Comparison of ENCODE assay signal across 12 cellular contexts in the genomic region with DNA sequence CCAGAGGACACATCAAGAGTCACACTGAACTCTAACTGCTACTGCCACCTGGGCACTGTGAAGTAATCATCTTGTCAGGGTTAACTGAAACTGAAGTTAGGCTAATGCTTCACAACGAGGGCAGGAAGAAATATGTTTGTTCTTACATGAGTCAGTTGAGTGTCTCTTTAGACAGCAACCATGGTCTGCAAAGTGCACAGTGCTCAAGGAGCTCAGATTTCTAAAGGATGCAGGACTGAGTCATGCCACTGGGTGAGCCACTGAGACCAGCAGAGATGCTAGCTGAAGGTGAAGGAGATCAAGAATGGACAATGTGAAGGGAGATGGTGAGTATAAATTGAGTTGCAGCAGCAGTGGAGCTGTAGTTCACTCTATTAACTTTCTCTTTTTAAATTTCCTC.
A peak's percentile ranks its signal among the peaks of the same experiment; 100 is the strongest.
DNase-seq lines count a peak whose midpoint lies in the region; ATAC-seq and TF ChIP-seq lines count a peak whose summit lies in the region.
"Had no signal": no experiment of that assay in that cellular context is flagged by ENCODE, and none has a peak within 500 bp of the region (broad histone marks: within the 10 kb centered on the region; RNA-seq: fewer than 3 reads in every experiment).

No MANE protein-coding gene starts in this region.

- no peaks in the 10 kb centered on the region for H3K9me3 Mint-ChIP-seq in MCF 10A (ENCODE audit: unreplicated experiment)
- peaks cover 0 to 1% of the 10 kb centered on the region in 2 donors for H3K9me3 Mint-ChIP-seq in stimulated activated naive B cell treated with anti-CD40 and anti-IgM and Interleukin-4, amounts not matched to agents 10 μg/mL and 1 μg/mL and 100 μg/mL, for 72 hours
- H3K9me3 Mint-ChIP-seq: T-helper 1 cell treated with Interleukin-12 subunit alpha and Interleukin-12 subunit beta and Interleukin-4 antibody, amounts not matched to agents 30 μg/mL and 1 μg/mL, for 36 hours had no signal

- H3K36me3 ChIP-seq in breast epithelium (no peaks in the 10 kb centered on the region), MM.1S (replicated peaks; ENCODE audit: insufficient read depth, low read length) (no peaks in the 10 kb centered on the region)

- POLR2A ChIA-PET in MCF 10A (lab: Yijun Ruan, JAX) = interaction anchor here (0.6 to 1.5 kb wide), 3 partner anchors 15 to 142 kb away, joined by 3 read pairs; no protein-coding TSS in a partner anchor

- no peaks in the 10 kb centered on the region for H3K36me3 Mint-ChIP-seq in MCF 10A (ENCODE audit: insufficient read depth, unreplicated experiment)
- H3K36me3 Mint-ChIP-seq in stimulated activated naive B cell treated with anti-CD40 and anti-IgM and Interleukin-4, amounts not matched to agents 10 μg/mL and 1 μg/mL and 100 μg/mL, for 72 hours = no peaks in the 10 kb centered on the region

- no peak overlapping the region for H3K9ac ChIP-seq in MM.1S (ENCODE audit: low read length)
- H3K9ac ChIP-seq: parathyroid adenoma had no signal

- H3K4me1 Mint-ChIP-seq in MCF 10A (ENCODE audit: insufficient read depth, unreplicated experiment) = peaks cover 48% of the 10 kb centered on the region
- H3K4me1 Mint-ChIP-seq in stimulated activated naive B cell treated with anti-CD40 and anti-IgM and Interleukin-4, amounts not matched to agents 10 μg/mL and 1 μg/mL and 100 μg/mL, for 72 hours = no peaks in the 10 kb centered on the region

- H3K9me2 ChIP-seq in MM.1S (replicated peaks; ENCODE audit: insufficient read depth, low read length) = no peaks in the 10 kb centered on the region

- no peak overlapping the region for H3K27ac Mint-ChIP-seq in MCF 10A (ENCODE audit: low read depth, unreplicated experiment)
- no peak overlapping the region for H3K27ac Mint-ChIP-seq in stimulated activated naive B cell treated with anti-CD40 and anti-IgM and Interleukin-4, amounts not matched to agents 10 μg/mL and 1 μg/mL and 100 μg/mL, for 72 hours
- H3K27ac Mint-ChIP-seq: T-helper 1 cell treated with Interleukin-12 subunit alpha and Interleukin-12 subunit beta and Interleukin-4 antibody, amounts not matched to agents 30 μg/mL and 1 μg/mL, for 36 hours had no signal

- H3K27me3 Mint-ChIP-seq in MCF 10A (ENCODE audit: insufficient read depth, unreplicated experiment) = no peaks in the 10 kb centered on the region
- no peaks in the 10 kb centered on the region for H3K27me3 Mint-ChIP-seq in stimulated activated naive B cell treated with anti-CD40 and anti-IgM and Interleukin-4, amounts not matched to agents 10 μg/mL and 1 μg/mL and 100 μg/mL, for 72 hours

- H3K4me2 ChIP-seq in MM.1S (ENCODE audit: low read depth, low read length) = no peak overlapping the region

- H3K79me2 ChIP-seq in MM.1S (ENCODE audit: low read length) = no peaks in the 10 kb centered on the region
- H3K79me2 ChIP-seq: parathyroid adenoma had no signal

- H3K27ac ChIP-seq in breast epithelium = no peak overlapping the region
- H3K27ac ChIP-seq in MM.1S (ENCODE audit: low read length) = no peak overlapping the region
- H3K27ac ChIP-seq: parathyroid adenoma had no signal

- peak; percentile 36 to 45 for ATAC-seq in stimulated activated naive B cell treated with anti-CD40 and anti-IgM and Interleukin-4, amounts not matched to agents 10 μg/mL and 1 μg/mL and 100 μg/mL, for 72 hours (replicated peaks)
- ATAC-seq in left lobe of liver (no peak), GM19035 (IDR thresholded peaks at IDR 0.05; ENCODE audit: unreplicated experiment) (no peak)

- no peaks in the 10 kb centered on the region for H3K27me3 ChIP-seq in breast epithelium
- no peaks in the 10 kb centered on the region for H3K27me3 ChIP-seq in MM.1S (replicated peaks; ENCODE audit: insufficient read depth, low read length)

- no peaks in the 10 kb centered on the region for H3F3A ChIP-seq in MM.1S (ENCODE audit: insufficient read depth, low read length)

- H3K9me3 ChIP-seq in breast epithelium (peaks cover 0 to 6% of the 10 kb centered on the region in 2 donors), MM.1S (replicated peaks; ENCODE audit: insufficient read depth, low read length) (no peaks in the 10 kb centered on the region)

- intact Hi-C loops in MCF 10A (cut with micrococcal nuclease) = no loop called here
- intact Hi-C loops in breast epithelium (cut with DNase I; ENCODE audit: low total_unique reads) = no loop called here

- no peak overlapping the region for H3K4me3 ChIP-seq in breast epithelium
- no peak overlapping the region for H3K4me3 ChIP-seq in MM.1S (ENCODE audit: low read length)
- no peak overlapping the region for H3K4me3 ChIP-seq in choroid plexus epithelial cell (ENCODE audit: low read depth, low read length)

- no peaks in the 10 kb centered on the region for H4K20me1 ChIP-seq in MM.1S (ENCODE audit: insufficient read depth, low read length)

- H3K4me3 Mint-ChIP-seq in MCF 10A (ENCODE audit: unreplicated experiment) = no peak overlapping the region
- H3K4me3 Mint-ChIP-seq in stimulated activated naive B cell treated with anti-CD40 and anti-IgM and Interleukin-4, amounts not matched to agents 10 μg/mL and 1 μg/mL and 100 μg/mL, for 72 hours = no peak overlapping the region
- H3K4me3 Mint-ChIP-seq: T-helper 1 cell treated with Interleukin-12 subunit alpha and Interleukin-12 subunit beta and Interleukin-4 antibody, amounts not matched to agents 30 μg/mL and 1 μg/mL, for 36 hours had no signal

- no TSS peak for BruUV-seq in MCF 10A (replicated peaks; lab: Mats Ljungman, UMichigan)

- DNase-seq in MCF 10A (ENCODE audit: unreplicated experiment) (peak; percentile 69), breast epithelium (ENCODE audit: low spot score in 2 of 2) (no peak), MM.1S (no peak), choroid plexus epithelial cell (ENCODE audit: low read depth) (peak; percentile 34), NCI-H146 (lab: John Stamatoyannopoulos, UW) (no peak), left lobe of liver (ENCODE audit: low spot score) (no peak)
- no peak for DNase-seq in stimulated activated naive B cell treated with anti-CD40 and anti-IgM and Interleukin-4, amounts not matched to agents 10 μg/mL and 1 μg/mL and 100 μg/mL, for 72 hours
- DNase-seq: activated CD4-positive, alpha-beta T cell treated with anti-CD3 and anti-CD28 coated beads, Interleukin-2, amount 50 U/mL, for 4 hours; central memory CD4-positive, alpha-beta T cell had no signal

- CTCF ChIA-PET in MCF 10A (lab: Yijun Ruan, JAX) = interaction anchor here (0.6 to 1.1 kb wide), 6 partner anchors 20 to 992 kb away, joined by 3 to 6 read pairs (median 4); no protein-coding TSS in a partner anchor

- H2AFZ ChIP-seq in MM.1S (ENCODE audit: low read length) = no peak overlapping the region
- H2AFZ ChIP-seq: parathyroid adenoma had no signal

- no peak for TF ChIP-seq POLR2A in breast epithelium (IDR thresholded peaks at IDR 0.05)

- no peaks in the 10 kb centered on the region for H3K4me1 ChIP-seq in breast epithelium
- no peaks in the 10 kb centered on the region for H3K4me1 ChIP-seq in MM.1S (ENCODE audit: low read length)
- H3K4me1 ChIP-seq: parathyroid adenoma had no signal

- TF ChIP-seq CTCF in MCF 10A (IDR thresholded peaks at IDR 0.05; ENCODE audit: unreplicated experiment) (no peak), breast epithelium (IDR thresholded peaks at IDR 0.05) (no peak), MM.1S (IDR thresholded peaks at IDR 0.05; ENCODE audit: low read length) (peak; percentile 16; the same call in 1 of the 2 replicates), choroid plexus epithelial cell (conservative IDR thresholded peaks at IDR 0.05; ENCODE audit: low read depth, low read length) (peak; percentile 39)

Comparison
In these comparisons a context has a peak if more than half of its experiments do, and no peak if none do; other contexts are left out.
1. DNase-seq: peak in MCF 10A (single experiment) and choroid plexus epithelial cell (single experiment); none in breast epithelium (0 of 2), MM.1S (single experiment), stimulated activated naive B cell treated with anti-CD40 and anti-IgM and Interleukin-4, amounts not matched to agents 10 μg/mL and 1 μg/mL and 100 μg/mL, for 72 hours (single experiment), NCI-H146 (single experiment) and left lobe of liver (single experiment).
2. CTCF ChIP-seq: peak in MM.1S (single experiment) and choroid plexus epithelial cell (single experiment); none in MCF 10A (single experiment) and breast epithelium (0 of 3).
3. ATAC-seq: peak in stimulated activated naive B cell treated with anti-CD40 and anti-IgM and Interleukin-4, amounts not matched to agents 10 μg/mL and 1 μg/mL and 100 μg/mL, for 72 hours (2 of 2); none in left lobe of liver (single experiment) and GM19035 (single experiment).